8 cellular contexts compared by ENCODE assay signal in genomic region chr21:38914531-38915385, GRCh38.
DNase-seq lines count a peak whose midpoint lies in the region; ATAC-seq lines count a peak whose summit lies in the region.

No MANE protein-coding gene starts in this region.

- ATAC-seq in HG02973 (IDR thresholded peaks at IDR 0.05; ENCODE audit: unreplicated experiment) (no peak), HG03442 (IDR thresholded peaks at IDR 0.05; ENCODE audit: unreplicated experiment) (no peak)

- peak; percentile 14 for DNase-seq in NCI-H146 (lab: John Stamatoyannopoulos, UW)
- DNase-seq in NCI-H146 treated with DMSO at 0.1 percent for 48 hours (lab: John Stamatoyannopoulos, UW; ENCODE audit: unreplicated experiment): no peak
- DNase-seq in NCI-H510A treated with DMSO at 0.1 percent for 48 hours (lab: John Stamatoyannopoulos, UW): peak; percentile 96
- DNase-seq in iPS-NIHi11 (ENCODE audit: low spot score): peak; percentile 50
- no peak for DNase-seq in middle frontal gyrus (ENCODE audit: extremely low spot score, low spot score)

- no peaks in the 10 kb centered on the region for H3K36me3 ChIP-seq in stomach smooth muscle (ENCODE audit: control insufficient read depth in 2 of 2, insufficient read depth in 2 of 2, low read length in 2 of 2)

- no peaks in the 10 kb centered on the region for H3K27me3 ChIP-seq in stomach smooth muscle (ENCODE audit: control insufficient read depth in 1 of 2, insufficient read depth in 2 of 2, low read length in 2 of 2)

- no peak overlapping the region for H3K4me3 ChIP-seq in stomach smooth muscle (ENCODE audit: low read length in 2 of 2)

- H3K4me1 ChIP-seq in stomach smooth muscle (ENCODE audit: control insufficient read depth, insufficient read depth, low read length): peaks cover 25% of the 10 kb centered on the region

- H3K27ac ChIP-seq in stomach smooth muscle (ENCODE audit: low read length): peak overlapping the region; percentile 79

- H3K9ac ChIP-seq in stomach smooth muscle (ENCODE audit: low read length in 2 of 2): peak overlapping the region in 1 of 2 donors; percentile 29

- no peaks in the 10 kb centered on the region for H3K9me3 ChIP-seq in stomach smooth muscle (ENCODE audit: control insufficient read depth in 2 of 2, low read length in 2 of 2)

Comparison
In these comparisons a context has a peak if more than half of its experiments do, and no peak if none do; other contexts are left out.
1. DNase-seq: peak in NCI-H146 (single experiment), NCI-H510A treated with DMSO at 0.1 percent for 48 hours (single experiment) and iPS-NIHi11 (single experiment); none in NCI-H146 treated with DMSO at 0.1 percent for 48 hours (single experiment) and middle frontal gyrus (single experiment).